8 cellular contexts compared by ENCODE assay signal in the genomic region with DNA sequence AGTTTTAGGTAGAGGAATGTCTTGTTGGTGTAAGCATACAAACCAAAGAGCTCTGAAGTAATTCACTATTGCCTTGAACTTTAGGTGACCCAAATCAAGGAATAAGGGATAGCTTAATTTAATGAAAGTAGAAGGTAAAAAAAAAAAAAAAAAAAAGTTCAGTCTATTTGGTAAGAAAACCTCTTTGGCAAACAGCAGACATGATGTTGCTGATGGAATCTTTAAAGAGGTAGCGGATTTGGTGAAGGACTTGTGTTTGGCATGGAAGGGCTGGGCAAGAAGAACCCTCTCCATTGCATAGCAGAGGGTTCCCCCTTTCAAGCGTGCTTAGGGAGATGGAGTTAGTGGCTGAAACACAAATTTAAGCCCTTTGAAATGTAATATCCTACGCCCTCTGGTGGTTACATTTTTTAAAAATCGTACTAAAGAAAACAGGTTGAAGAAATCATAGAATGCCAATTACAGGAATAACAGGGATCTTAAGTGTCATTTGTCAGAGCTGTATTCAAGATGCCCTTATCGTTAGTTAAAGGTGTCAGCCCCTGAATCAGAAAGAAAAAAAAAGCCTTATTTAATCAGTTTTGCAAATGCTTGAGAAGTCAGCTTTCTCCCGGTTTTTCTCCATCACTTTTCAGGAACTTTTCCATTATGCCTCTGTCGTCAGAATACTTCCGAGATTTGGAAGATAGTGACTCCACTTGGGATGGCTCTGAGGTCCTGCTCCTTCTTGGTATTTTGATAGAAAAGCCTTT.
DNase-seq lines count a peak whose midpoint lies in the region; ATAC-seq and TF ChIP-seq lines count a peak whose summit lies in the region.

No MANE protein-coding gene starts in this region.

- H4K20me1 ChIP-seq in Loucy (ENCODE audit: insufficient read depth, low read length, poor library complexity, severe bottlenecking), result no peaks in the 10 kb centered on the region

- no peak overlapping the region for H3K27ac Mint-ChIP-seq in nephron progenitor cell

- H3K36me3 Mint-ChIP-seq in nephron progenitor cell (ENCODE audit: low read depth), result peaks cover 4% of the 10 kb centered on the region

- H2AFZ ChIP-seq in Loucy (ENCODE audit: low read length), result no peak overlapping the region

- peaks cover 9% of the 10 kb centered on the region for H3K9me3 Mint-ChIP-seq in nephron progenitor cell

- TF ChIP-seq CTCF in Loucy (conservative IDR thresholded peaks at IDR 0.05; ENCODE audit: low read length) (peak; percentile 70), nephron progenitor cell (IDR thresholded peaks at IDR 0.05) (peak; percentile 56)

- ATAC-seq in GM21529 (IDR thresholded peaks at IDR 0.05; ENCODE audit: unreplicated experiment) (no peak), HG03439 (IDR thresholded peaks at IDR 0.05; ENCODE audit: unreplicated experiment) (no peak), HG03469 (IDR thresholded peaks at IDR 0.05; ENCODE audit: unreplicated experiment) (no peak)

- H3K9ac ChIP-seq in Loucy (ENCODE audit: low read depth, low read length, poor library complexity, severe bottlenecking), result no peak overlapping the region

- no peak overlapping the region for H3K4me2 ChIP-seq in Loucy (ENCODE audit: low read depth, low read length, poor library complexity, severe bottlenecking)

- no peaks in the 10 kb centered on the region for H3K27me3 ChIP-seq in Loucy (ENCODE audit: insufficient read depth, low read length, poor library complexity, severe bottlenecking)

- no peaks in the 10 kb centered on the region for H3K79me2 ChIP-seq in Loucy (ENCODE audit: insufficient read depth, low read length)

- H3K9me3 ChIP-seq in Loucy (ENCODE audit: insufficient read depth, low read depth, low read length), result no peaks in the 10 kb centered on the region

- no peaks in the 10 kb centered on the region for H3K4me1 ChIP-seq in Loucy (ENCODE audit: insufficient read depth, low read length, poor library complexity, severe bottlenecking)

- H3K4me1 Mint-ChIP-seq in nephron progenitor cell, result no peaks in the 10 kb centered on the region

- H3K36me3 ChIP-seq in Loucy (ENCODE audit: insufficient read depth, low read length), result no peaks in the 10 kb centered on the region

- in situ Hi-C loops in G401 (cut with HindIII; ENCODE audit: low sequenced_read_pairs), result no loop called here

- no peak overlapping the region for H3K4me3 ChIP-seq in Loucy (ENCODE audit: low read length, poor library complexity, severe bottlenecking)

- H3K4me3 Mint-ChIP-seq in nephron progenitor cell, result no peak overlapping the region

- DNase-seq in G401 (ENCODE audit: low spot score), result peak; percentile 46
- peak; percentile 14 to 52 for DNase-seq in SHP77 (lab: John Stamatoyannopoulos, UW)
- DNase-seq in fibroblast of gingiva (ENCODE audit: low read depth), result peak; percentile 41
- peak; percentile 12 for DNase-seq in nephron progenitor cell

- peaks cover 5% of the 10 kb centered on the region for H3K27me3 Mint-ChIP-seq in nephron progenitor cell (ENCODE audit: low read depth, poor library complexity)

- no peaks in the 10 kb centered on the region for H3K9me2 ChIP-seq in Loucy (replicated peaks; ENCODE audit: low read depth, low read length)

- no peaks in the 10 kb centered on the region for H3F3A ChIP-seq in Loucy (ENCODE audit: low read depth)
